10 cellular contexts compared by ENCODE assay signal in genomic region chr16:27177031-27177774, GRCh38. TPM values are rescaled to one million over a fixed set of nuclear protein-coding genes. Genes with fewer than 3 reads are reported as not detected.
DNase-seq lines count a peak whose midpoint lies in the region; ATAC-seq and TF ChIP-seq lines count a peak whose summit lies in the region.
"Had no signal": no experiment of that assay in that cellular context is flagged by ENCODE, and none has a peak within 500 bp of the region (broad histone marks: within the 10 kb centered on the region; RNA-seq: fewer than 3 reads in every experiment).

No MANE protein-coding gene starts in this region.

- H3K27ac Mint-ChIP-seq in CD8-positive, alpha-beta memory T cell = peak overlapping the region in 5 of 8 donors; percentile 15 to 77 (median 57)
- H3K27ac Mint-ChIP-seq in nephron progenitor cell = peak overlapping the region; percentile 61

- POLR2A ChIA-PET in CD8-positive, alpha-beta memory T cell (lab: Charles Lee) = no interaction called here

- no peaks in the 10 kb centered on the region for H3K36me3 Mint-ChIP-seq in CD8-positive, alpha-beta memory T cell
- H3K36me3 Mint-ChIP-seq in nephron progenitor cell (ENCODE audit: low read depth) = no peaks in the 10 kb centered on the region

- H3K4me1 ChIP-seq in CD8-positive, alpha-beta memory T cell (ENCODE audit: insufficient read depth, low read length) = peaks cover 47% of the 10 kb centered on the region

- no peak overlapping the region for H3K4me3 Mint-ChIP-seq in CD8-positive, alpha-beta memory T cell
- H3K4me3 Mint-ChIP-seq in nephron progenitor cell = no peak overlapping the region

- no peaks in the 10 kb centered on the region for H3K27me3 ChIP-seq in CD8-positive, alpha-beta memory T cell (ENCODE audit: insufficient read depth, low read length, poor library complexity, severe bottlenecking)
- H3K27me3 ChIP-seq: Peyer's patch had no signal

- H3K9me3 Mint-ChIP-seq in CD8-positive, alpha-beta memory T cell = no peaks in the 10 kb centered on the region
- H3K9me3 Mint-ChIP-seq in nephron progenitor cell = peaks cover 4% of the 10 kb centered on the region

- H3K4me3 ChIP-seq in CD8-positive, alpha-beta memory T cell (ENCODE audit: low read length) = no peak overlapping the region
- no peak overlapping the region for H3K4me3 ChIP-seq in astrocyte of the cerebellum (ENCODE audit: low read depth, low read length)
- H3K4me3 ChIP-seq: Peyer's patch had no signal

- CTCF ChIA-PET in CD8-positive, alpha-beta memory T cell (lab: Charles Lee) = interaction anchor here (2.6 to 7.3 kb wide), 6 partner anchors 19 to 278 kb away, joined by 8 to 104 read pairs (median 39); no protein-coding TSS in a partner anchor

- H3K27me3 Mint-ChIP-seq in CD8-positive, alpha-beta memory T cell = peaks cover 0 to 2% of the 10 kb centered on the region in 2 donors
- H3K27me3 Mint-ChIP-seq in nephron progenitor cell (ENCODE audit: low read depth, poor library complexity) = peaks cover 32% of the 10 kb centered on the region

- in situ Hi-C loops in astrocyte of the cerebellum (cut with HindIII; ENCODE audit: low sequenced_read_pairs) = no loop called here

- H3K36me3 ChIP-seq in CD8-positive, alpha-beta memory T cell (ENCODE audit: insufficient read depth, low read length) = no peaks in the 10 kb centered on the region
- H3K36me3 ChIP-seq: Peyer's patch had no signal

- no peak for DNase-seq in CD8-positive, alpha-beta memory T cell
- DNase-seq in LHCN-M2 (ENCODE audit: low read depth) (peak; percentile 55), astrocyte of the cerebellum (ENCODE audit: low read depth) (peak; percentile 8), nephron progenitor cell (no peak), GM19240 (ENCODE audit: insufficient read length, low spot score) (no peak), ecto neural progenitor cell (ENCODE audit: low spot score) (no peak)
- DNase-seq in central memory CD4-positive, alpha-beta T cell = no peak
- DNase-seq: NCI-H1436, Peyer's patch had no signal

- TF ChIP-seq CTCF in astrocyte of the cerebellum (IDR thresholded peaks at IDR 0.05; ENCODE audit: low read depth, low read length, missing control alignments) = no peak
- TF ChIP-seq CTCF in nephron progenitor cell (IDR thresholded peaks at IDR 0.05) = no peak

- H3K9me3 ChIP-seq in CD8-positive, alpha-beta memory T cell (ENCODE audit: low read length) = no peaks in the 10 kb centered on the region
- H3K9me3 ChIP-seq: Peyer's patch had no signal

- H3K27ac ChIP-seq in CD8-positive, alpha-beta memory T cell (ENCODE audit: low read depth, low read length) = no peak overlapping the region
- H3K27ac ChIP-seq: Peyer's patch had no signal

- no peak for ATAC-seq in HG03045 (IDR thresholded peaks at IDR 0.05; ENCODE audit: unreplicated experiment)

- peaks cover 35 to 52% (median 47%) of the 10 kb centered on the region in 3 donors for H3K4me1 Mint-ChIP-seq in CD8-positive, alpha-beta memory T cell
- peaks cover 12% of the 10 kb centered on the region for H3K4me1 Mint-ChIP-seq in nephron progenitor cell

RNA-seq across cellular contexts. Expression of gene KDM8, which starts 26.1 kb away (rescaled TPM):
- total RNA-seq in CD8-positive, alpha-beta memory T cell = 10 to 100 TPM in 1 of 2 experiments, 1 to 10 TPM in 1; 9.1 to 10.8 TPM
- polyA plus RNA-seq in CD8-positive, alpha-beta memory T cell = 5.6 TPM
- 4.5 and 4.6 TPM in 2 replicates for total RNA-seq in LHCN-M2 (2014; rRNA removed)
- 3.1 TPM for polyA plus RNA-seq in LHCN-M2 (2012)

Comparison
In these comparisons a context has a peak if more than half of its experiments do, and no peak if none do; other contexts are left out.
1. DNase-seq: peak in LHCN-M2 (single experiment) and astrocyte of the cerebellum (single experiment); none in CD8-positive, alpha-beta memory T cell (0 of 5), nephron progenitor cell (single experiment), central memory CD4-positive, alpha-beta T cell (single experiment), GM19240 (single experiment) and ecto neural progenitor cell (single experiment).